ENCODE assay signal across 12 cellular contexts in the genomic region with DNA sequence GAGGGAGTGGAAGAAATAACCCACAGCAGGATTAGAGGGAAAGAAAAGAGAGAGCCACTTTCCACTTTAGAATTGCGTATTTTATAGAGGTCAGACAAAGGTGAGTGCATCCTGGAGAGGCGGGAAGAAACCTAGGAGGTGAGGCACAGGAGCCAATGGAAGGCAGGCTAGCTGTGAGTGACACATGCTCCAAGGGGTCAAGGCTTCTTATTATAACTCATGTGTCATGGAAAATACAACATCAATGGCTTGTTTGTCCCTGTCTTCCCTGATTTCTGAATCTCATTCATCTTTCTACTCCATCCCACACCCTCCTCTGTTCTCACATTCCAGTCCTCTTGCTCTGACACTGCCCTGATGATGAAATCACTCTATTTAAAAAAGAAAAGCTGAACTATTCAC. TPM values are rescaled to one million over a fixed set of nuclear protein-coding genes. Genes with fewer than 3 reads are reported as not detected.
DNase-seq lines count a peak whose midpoint lies in the region; ATAC-seq and TF ChIP-seq lines count a peak whose summit lies in the region.
"Had no signal": no experiment of that assay in that cellular context is flagged by ENCODE, and none has a peak within 500 bp of the region (broad histone marks: within the 10 kb centered on the region; RNA-seq: fewer than 3 reads in every experiment).

No MANE protein-coding gene starts in this region.

- DNase-seq in HCEC 1CT (peak; percentile 36), fibroblast of villous mesenchyme (ENCODE audit: low read depth) (peak; percentile 45), sciatic nerve (ENCODE audit: low spot score) (no peak), NOMO-1 (lab: John Stamatoyannopoulos, UW; ENCODE audit: unreplicated experiment in 2 of 2) (no peak)
- DNase-seq in activated naive CD4-positive, alpha-beta T cell treated with anti-CD3 and anti-CD28 coated beads, Interleukin-2, amount 10 ng/mL, durations not matched to agents 7 days and 5 days, result no peak
- no peak for DNase-seq in activated CD8-positive, alpha-beta T cell treated with anti-CD3 and anti-CD28 coated beads, Interleukin-2, amount 10 ng/mL, durations not matched to agents 7 days and 5 days
- DNase-seq: naive thymus-derived CD4-positive, alpha-beta T cell; stimulated activated CD4-positive, alpha-beta T cell treated with anti-CD3 and anti-CD28 coated beads, Interleukin-2, amount 100 ng/mL, for 24 hours; substantia nigra had no signal

- CTCF ChIA-PET in activated naive CD4-positive, alpha-beta T cell treated with anti-CD3 and anti-CD28 coated beads, Interleukin-2, amount 10 ng/mL, durations not matched to agents 7 days and 5 days (lab: Charles Lee), result no interaction called here
- CTCF ChIA-PET in activated CD8-positive, alpha-beta T cell treated with anti-CD3 and anti-CD28 coated beads, Interleukin-2, amount 10 ng/mL, durations not matched to agents 7 days and 5 days (lab: Charles Lee), result interaction anchor here (1.2 kb wide), 1 partner anchor 17 kb away, joined by 3 read pairs; no protein-coding TSS in a partner anchor

- POLR2A ChIA-PET in activated CD8-positive, alpha-beta T cell treated with anti-CD3 and anti-CD28 coated beads, Interleukin-2, amount 10 ng/mL, durations not matched to agents 7 days and 5 days (lab: Charles Lee), result no interaction called here

- no peaks in the 10 kb centered on the region for H3K9me3 Mint-ChIP-seq in activated naive CD4-positive, alpha-beta T cell treated with anti-CD3 and anti-CD28 coated beads, Interleukin-2, amount 10 ng/mL, durations not matched to agents 7 days and 5 days
- H3K9me3 Mint-ChIP-seq in activated CD8-positive, alpha-beta T cell treated with anti-CD3 and anti-CD28 coated beads, Interleukin-2, amount 10 ng/mL, durations not matched to agents 7 days and 5 days (ENCODE audit: insufficient read depth), result no peaks in the 10 kb centered on the region
- H3K9me3 Mint-ChIP-seq: brain; naive thymus-derived CD4-positive, alpha-beta T cell had no signal

- ATAC-seq in SK-N-SH treated with all-trans-retinoic acid at 6 μM for 48 hours, result peak; percentile 31
- ATAC-seq in sciatic nerve, result peak; percentile 84
- no peak for ATAC-seq in HG03135 (IDR thresholded peaks at IDR 0.05; ENCODE audit: unreplicated experiment)
- ATAC-seq in activated CD8-positive, alpha-beta T cell treated with anti-CD3 and anti-CD28 coated beads, Interleukin-2, amount 10 ng/mL, durations not matched to agents 7 days and 5 days, result no peak
- ATAC-seq: naive thymus-derived CD4-positive, alpha-beta T cell had no signal

- peaks cover 9% of the 10 kb centered on the region for H3K27me3 Mint-ChIP-seq in activated naive CD4-positive, alpha-beta T cell treated with anti-CD3 and anti-CD28 coated beads, Interleukin-2, amount 10 ng/mL, durations not matched to agents 7 days and 5 days
- H3K27me3 Mint-ChIP-seq in activated CD8-positive, alpha-beta T cell treated with anti-CD3 and anti-CD28 coated beads, Interleukin-2, amount 10 ng/mL, durations not matched to agents 7 days and 5 days (ENCODE audit: low read depth), result peaks cover 13% of the 10 kb centered on the region
- H3K27me3 Mint-ChIP-seq: brain had no signal

- H3K4me1 Mint-ChIP-seq in activated naive CD4-positive, alpha-beta T cell treated with anti-CD3 and anti-CD28 coated beads, Interleukin-2, amount 10 ng/mL, durations not matched to agents 7 days and 5 days, result no peaks in the 10 kb centered on the region
- H3K4me1 Mint-ChIP-seq in activated CD8-positive, alpha-beta T cell treated with anti-CD3 and anti-CD28 coated beads, Interleukin-2, amount 10 ng/mL, durations not matched to agents 7 days and 5 days (ENCODE audit: low read depth), result peaks cover 5% of the 10 kb centered on the region
- H3K4me1 Mint-ChIP-seq: brain had no signal

- intact Hi-C loops in sciatic nerve (cut with DNase I), result no loop called here

- TF ChIP-seq CTCF in fibroblast of villous mesenchyme (IDR thresholded peaks at IDR 0.05; ENCODE audit: insufficient read depth, low read depth, low read length), result no peak

- no peak overlapping the region for H3K4me3 Mint-ChIP-seq in activated naive CD4-positive, alpha-beta T cell treated with anti-CD3 and anti-CD28 coated beads, Interleukin-2, amount 10 ng/mL, durations not matched to agents 7 days and 5 days
- H3K4me3 Mint-ChIP-seq in activated CD8-positive, alpha-beta T cell treated with anti-CD3 and anti-CD28 coated beads, Interleukin-2, amount 10 ng/mL, durations not matched to agents 7 days and 5 days, result no peak overlapping the region
- H3K4me3 Mint-ChIP-seq: brain; naive thymus-derived CD4-positive, alpha-beta T cell had no signal

- no peak overlapping the region for H3K27ac Mint-ChIP-seq in activated naive CD4-positive, alpha-beta T cell treated with anti-CD3 and anti-CD28 coated beads, Interleukin-2, amount 10 ng/mL, durations not matched to agents 7 days and 5 days
- H3K27ac Mint-ChIP-seq in activated CD8-positive, alpha-beta T cell treated with anti-CD3 and anti-CD28 coated beads, Interleukin-2, amount 10 ng/mL, durations not matched to agents 7 days and 5 days, result no peak overlapping the region
- H3K27ac Mint-ChIP-seq: naive thymus-derived CD4-positive, alpha-beta T cell had no signal

- no peaks in the 10 kb centered on the region for H3K36me3 Mint-ChIP-seq in activated naive CD4-positive, alpha-beta T cell treated with anti-CD3 and anti-CD28 coated beads, Interleukin-2, amount 10 ng/mL, durations not matched to agents 7 days and 5 days
- H3K36me3 Mint-ChIP-seq in activated CD8-positive, alpha-beta T cell treated with anti-CD3 and anti-CD28 coated beads, Interleukin-2, amount 10 ng/mL, durations not matched to agents 7 days and 5 days (ENCODE audit: low read depth), result no peaks in the 10 kb centered on the region
- H3K36me3 Mint-ChIP-seq: brain; naive thymus-derived CD4-positive, alpha-beta T cell had no signal

- H3K4me3 ChIP-seq in fibroblast of villous mesenchyme (ENCODE audit: low read depth, low read length), result no peak overlapping the region

TF ChIP-seq in SK-N-SH treated with all-trans-retinoic acid at 6 μM for 48 hours, 23 proteins besides CTCF, POLR2A, EP300 and RAD21:
- no peak for TF ChIP-seq ZNF70 (CRISPR knock-in tag; IDR thresholded peaks at IDR 0.05)
- peak; percentile 43; the same call in 1 of the 2 replicates for TF ChIP-seq ISL1 (CRISPR knock-in tag; IDR thresholded peaks at IDR 0.05)
- 0 out of 2 replicates have a peak, but pooled peaks have one; percentile 15 for TF ChIP-seq CSDC2 (CRISPR knock-in tag; IDR thresholded peaks at IDR 0.05)
- no peak for TF ChIP-seq ZFP3 (CRISPR knock-in tag; IDR thresholded peaks at IDR 0.05)

RNA-seq across cellular contexts. Expression of a gene that starts 14.4 kb away (rescaled TPM):
- total RNA-seq in fibroblast of villous mesenchyme (27.4 and 50.1 TPM in 2 replicates), sciatic nerve (109 TPM)
- 1 to 10 TPM; 2.9 to 4.2 TPM for total RNA-seq in activated CD8-positive, alpha-beta T cell treated with anti-CD3 and anti-CD28 coated beads, Interleukin-2, amount 10 ng/mL, durations not matched to agents 7 days and 5 days

Comparison
In these comparisons a context has a peak if more than half of its experiments do, and no peak if none do; other contexts are left out.
1. DNase-seq: peak in HCEC 1CT (single experiment) and fibroblast of villous mesenchyme (single experiment); none in sciatic nerve (single experiment), activated naive CD4-positive, alpha-beta T cell treated with anti-CD3 and anti-CD28 coated beads, Interleukin-2, amount 10 ng/mL, durations not matched to agents 7 days and 5 days (single experiment), NOMO-1 (0 of 2) and activated CD8-positive, alpha-beta T cell treated with anti-CD3 and anti-CD28 coated beads, Interleukin-2, amount 10 ng/mL, durations not matched to agents 7 days and 5 days (single experiment).
2. ATAC-seq: peak in SK-N-SH treated with all-trans-retinoic acid at 6 μM for 48 hours (single experiment) and sciatic nerve (single experiment); none in HG03135 (single experiment) and activated CD8-positive, alpha-beta T cell treated with anti-CD3 and anti-CD28 coated beads, Interleukin-2, amount 10 ng/mL, durations not matched to agents 7 days and 5 days (single experiment).